ENCODE assay signal across 21 cellular contexts in the genomic region with DNA sequence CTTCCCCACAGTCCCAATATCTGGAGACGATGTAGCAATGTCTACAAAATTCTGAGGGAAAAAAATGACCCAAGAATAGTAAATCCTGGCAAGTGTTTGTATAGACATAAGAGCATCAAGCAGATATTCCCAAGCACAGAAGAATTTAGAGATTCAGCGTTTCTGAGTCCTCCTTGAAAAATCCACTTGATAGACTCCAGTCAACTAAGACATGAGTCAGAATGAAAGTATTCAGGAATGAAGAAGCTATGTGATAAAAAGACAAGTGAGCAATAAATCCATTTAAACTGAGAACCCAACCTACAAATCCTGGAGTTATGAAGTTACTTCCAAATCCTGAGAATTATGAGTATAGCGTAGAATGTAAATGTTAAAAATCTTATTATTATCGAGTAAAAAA.
A peak's percentile ranks its signal among the peaks of the same experiment; 100 is the strongest.
DNase-seq lines count a peak whose midpoint lies in the region; ATAC-seq, FAIRE-seq and TF ChIP-seq lines count a peak whose summit lies in the region.
"Had no signal": no experiment of that assay in that cellular context is flagged by ENCODE, and none has a peak within 500 bp of the region (broad histone marks: within the 10 kb centered on the region; RNA-seq: fewer than 3 reads in every experiment).

No MANE protein-coding gene starts in this region.

- H3K27me3 Mint-ChIP-seq in activated CD4-positive, alpha-beta T cell treated with anti-CD3 and anti-CD28 coated beads for 36 hours, result no peaks in the 10 kb centered on the region
- H3K27me3 Mint-ChIP-seq: activated B cell treated with CpG ODN at 0.5 μM for 24 hours had no signal

- no peaks in the 10 kb centered on the region for H3K9me3 Mint-ChIP-seq in activated CD4-positive, alpha-beta T cell treated with anti-CD3 and anti-CD28 coated beads for 36 hours (ENCODE audit: low read depth)
- H3K9me3 Mint-ChIP-seq: activated B cell treated with CpG ODN at 0.5 μM for 24 hours; activated T-cell treated with anti-CD3 and anti-CD28 coated beads, Interleukin-2, amount 50 U/mL, for 72 hours; natural killer cell treated with Interleukin-12 subunit alpha and Interleukin-12 subunit beta and Interleukin-15 and Interleukin-18, amount 100 ng/mL, for 72 hours; stimulated activated memory B cell treated with anti-CD40 and anti-IgM and Interleukin-4, amounts not matched to agents 10 μg/mL and 1 μg/mL and 100 μg/mL, for 72 hours had no signal

- H3K9me2 ChIP-seq in MM.1S (replicated peaks; ENCODE audit: insufficient read depth, low read length), result no peaks in the 10 kb centered on the region

- H3K79me2 ChIP-seq in K562 (ENCODE audit: control insufficient read depth, insufficient read depth, low read length) (no peaks in the 10 kb centered on the region), MM.1S (ENCODE audit: low read length) (no peaks in the 10 kb centered on the region)

- H3K9me3 ChIP-seq in K562 (replicated peaks; ENCODE audit: control insufficient read depth, insufficient read depth, low read depth, low read length) (no peaks in the 10 kb centered on the region), MM.1S (replicated peaks; ENCODE audit: insufficient read depth, low read length) (no peaks in the 10 kb centered on the region), gastrocnemius medialis (no peaks in the 10 kb centered on the region)

- no peaks in the 10 kb centered on the region for H3F3A ChIP-seq in MM.1S (ENCODE audit: insufficient read depth, low read length)

- H3K27ac ChIP-seq in K562 (ENCODE audit: extremely low read depth, low read depth, low read length) (no peak overlapping the region), MM.1S (ENCODE audit: low read length) (no peak overlapping the region), gastrocnemius medialis (no peak overlapping the region)
- H3K27ac ChIP-seq: coronary artery, skin epidermis had no signal

- FAIRE-seq in K562 (lab: Jason Lieb, UNC), result peak; percentile 54
- no peak for FAIRE-seq in H54 (lab: Jason Lieb, UNC)

- TF ChIP-seq EP300 in K562 (IDR thresholded peaks at IDR 0.05; ENCODE audit: low read length), result no peak

- ATAC-seq in K562, result no peak
- no peak for ATAC-seq in activated CD4-positive, alpha-beta T cell treated with anti-CD3 and anti-CD28 coated beads for 36 hours
- ATAC-seq in gastrocnemius medialis, result no peak
- ATAC-seq: activated T-cell treated with anti-CD3 and anti-CD28 coated beads, Interleukin-2, amount 50 U/mL, for 72 hours; left cardiac atrium; natural killer cell treated with Interleukin-12 subunit alpha and Interleukin-12 subunit beta and Interleukin-15 and Interleukin-18, amount 100 ng/mL, for 72 hours; stimulated activated memory B cell treated with anti-CD40 and anti-IgM and Interleukin-4, amounts not matched to agents 10 μg/mL and 1 μg/mL and 100 μg/mL, for 72 hours had no signal

- intact Hi-C loops in K562 (cut with micrococcal nuclease), result no loop called here
- intact Hi-C loops in activated CD4-positive, alpha-beta T cell treated with anti-CD3 and anti-CD28 coated beads for 36 hours (cut with DNase I, micrococcal nuclease), result no loop called here
- intact Hi-C loops in gastrocnemius medialis (cut with DNase I; ENCODE audit: low total_unique reads), result no loop called here

- H3K4me2 ChIP-seq in K562 (ENCODE audit: insufficient read depth, low read length) (no peak overlapping the region), MM.1S (ENCODE audit: low read depth, low read length) (no peak overlapping the region)

- H3K27ac Mint-ChIP-seq in activated CD4-positive, alpha-beta T cell treated with anti-CD3 and anti-CD28 coated beads for 36 hours, result no peak overlapping the region
- H3K27ac Mint-ChIP-seq: activated B cell treated with CpG ODN at 0.5 μM for 24 hours; activated T-cell treated with anti-CD3 and anti-CD28 coated beads, Interleukin-2, amount 50 U/mL, for 72 hours; natural killer cell treated with Interleukin-12 subunit alpha and Interleukin-12 subunit beta and Interleukin-15 and Interleukin-18, amount 100 ng/mL, for 72 hours; stimulated activated memory B cell treated with anti-CD40 and anti-IgM and Interleukin-4, amounts not matched to agents 10 μg/mL and 1 μg/mL and 100 μg/mL, for 72 hours had no signal

- BruUV-seq in K562 (replicated peaks; lab: Mats Ljungman, UMichigan), result no TSS peak

- 1% methylated on average over 4 of the region's 4 CpGs for WGBS in K562 (ENCODE audit: insufficient coverage, low coverage, missing lambda C conversion rate)

- H3K4me3 ChIP-seq in K562 (no peak overlapping the region), MM.1S (ENCODE audit: low read length) (no peak overlapping the region), gastrocnemius medialis (no peak overlapping the region)
- H3K4me3 ChIP-seq: coronary artery, skin epidermis had no signal

- H3K4me1 ChIP-seq in K562 (replicated peaks in 1 of 2; ENCODE audit: control insufficient read depth in 2 of 2, insufficient read depth in 2 of 2, low read length in 2 of 2), result no peaks in the 10 kb centered on the region
- H3K4me1 ChIP-seq in MM.1S (ENCODE audit: low read length), result no peaks in the 10 kb centered on the region
- no peaks in the 10 kb centered on the region for H3K4me1 ChIP-seq in gastrocnemius medialis

- in situ Hi-C loops in K562 (cut with MboI), result no loop called here
- in situ Hi-C loops in gastrocnemius medialis (cut with MboI; ENCODE audit: low sequenced_read_pairs in 4 of 4), result no loop called here

- CTCF ChIA-PET in K562 (lab: Yijun Ruan, JAX; ENCODE audit: low intra/inter-chr PET ratio), result no interaction called here
- CTCF ChIA-PET in activated CD4-positive, alpha-beta T cell treated with anti-CD3 and anti-CD28 coated beads for 36 hours (lab: Charles Lee), result interaction anchor here (1.0 kb wide), 1 partner anchor 13 kb away, joined by 3 read pairs; no protein-coding TSS in a partner anchor

- no peak for TF ChIP-seq RAD21 in K562 (CRISPR knock-in tag; conservative IDR thresholded peaks at IDR 0.05 in 1 of 2, IDR thresholded peaks at IDR 0.05 in 1 of 2)

- H3K4me1 Mint-ChIP-seq in activated CD4-positive, alpha-beta T cell treated with anti-CD3 and anti-CD28 coated beads for 36 hours, result peaks cover 10% of the 10 kb centered on the region
- H3K4me1 Mint-ChIP-seq: activated B cell treated with CpG ODN at 0.5 μM for 24 hours; stimulated activated memory B cell treated with anti-CD40 and anti-IgM and Interleukin-4, amounts not matched to agents 10 μg/mL and 1 μg/mL and 100 μg/mL, for 72 hours had no signal

- DNase-seq in Daoy (ENCODE audit: low read depth) (peak; percentile 43), LHCN-M2 (ENCODE audit: low read depth) (peak; percentile 5), K562 (ENCODE audit: extremely low read depth in 1 of 4, low spot score in 3 of 4) (no peak), kidney tubule cell (ENCODE audit: low spot score) (peak; percentile 72), H54 (ENCODE audit: insufficient read length, low spot score) (no peak), MM.1S (no peak), gastrocnemius medialis (no peak)
- no peak for DNase-seq in activated CD4-positive, alpha-beta T cell treated with anti-CD3 and anti-CD28 coated beads for 36 hours
- DNase-seq: activated B cell treated with CpG ODN at 0.5 μM for 24 hours; activated CD4-positive, alpha-beta T cell treated with anti-CD3 and anti-CD28 coated beads, Interleukin-2, amount 50 U/mL, for 48 hours; activated T-cell treated with anti-CD3 and anti-CD28 coated beads, Interleukin-2, amount 50 U/mL, for 72 hours; C1 segment of cervical spinal cord; effector CD8-positive, alpha-beta T cell; KBM-7; left cardiac atrium; NCI-H2029; RPMI8226 had no signal

- no peak overlapping the region for H3K9ac ChIP-seq in K562 (ENCODE audit: insufficient read depth in 1 of 2, low read depth in 2 of 2, low read length in 2 of 2)
- no peak overlapping the region for H3K9ac ChIP-seq in MM.1S (ENCODE audit: low read length)

- no peaks in the 10 kb centered on the region for H3K27me3 ChIP-seq in K562 (ENCODE audit: control insufficient read depth in 2 of 2, insufficient read depth in 2 of 2, low read length in 2 of 2)
- no peaks in the 10 kb centered on the region for H3K27me3 ChIP-seq in MM.1S (replicated peaks; ENCODE audit: insufficient read depth, low read length)
- no peaks in the 10 kb centered on the region for H3K27me3 ChIP-seq in gastrocnemius medialis

- TF ChIP-seq CTCF in K562 (IDR thresholded peaks at IDR 0.05 in 2 of 3, conservative IDR thresholded peaks at IDR 0.05 in 1 of 3; ENCODE audit: insufficient read depth in 2 of 3, low read depth in 1 of 3, low read length in 3 of 3) (no peak), MM.1S (IDR thresholded peaks at IDR 0.05; ENCODE audit: low read length) (no peak), gastrocnemius medialis (IDR thresholded peaks at IDR 0.05 in 4 of 5, conservative IDR thresholded peaks at IDR 0.05 in 1 of 5) (no peak)

- H2AFZ ChIP-seq in K562 (ENCODE audit: low read depth, low read length), result no peak overlapping the region
- no peak overlapping the region for H2AFZ ChIP-seq in MM.1S (ENCODE audit: low read length)

- H4K20me1 ChIP-seq in K562 (replicated peaks; ENCODE audit: control insufficient read depth, insufficient read depth, low read length), result no peaks in the 10 kb centered on the region
- H4K20me1 ChIP-seq in MM.1S (ENCODE audit: insufficient read depth, low read length), result no peaks in the 10 kb centered on the region

- TF ChIP-seq POLR2A in K562 (conservative IDR thresholded peaks at IDR 0.05) (no peak), H54 (IDR thresholded peaks at IDR 0.05; ENCODE audit: low read depth, low read length) (no peak), gastrocnemius medialis (IDR thresholded peaks at IDR 0.05) (no peak)

- no peak overlapping the region for H3K4me3 Mint-ChIP-seq in activated CD4-positive, alpha-beta T cell treated with anti-CD3 and anti-CD28 coated beads for 36 hours
- H3K4me3 Mint-ChIP-seq: activated B cell treated with CpG ODN at 0.5 μM for 24 hours; activated T-cell treated with anti-CD3 and anti-CD28 coated beads, Interleukin-2, amount 50 U/mL, for 72 hours; natural killer cell treated with Interleukin-12 subunit alpha and Interleukin-12 subunit beta and Interleukin-15 and Interleukin-18, amount 100 ng/mL, for 72 hours; stimulated activated memory B cell treated with anti-CD40 and anti-IgM and Interleukin-4, amounts not matched to agents 10 μg/mL and 1 μg/mL and 100 μg/mL, for 72 hours had no signal

- no peaks in the 10 kb centered on the region for H3K36me3 ChIP-seq in K562 (ENCODE audit: control insufficient read depth, insufficient read depth, low read length)
- H3K36me3 ChIP-seq in MM.1S (replicated peaks; ENCODE audit: insufficient read depth, low read length), result no peaks in the 10 kb centered on the region
- H3K36me3 ChIP-seq in gastrocnemius medialis, result no peaks in the 10 kb centered on the region

- H3K9me1 ChIP-seq in K562 (ENCODE audit: control insufficient read depth, insufficient read depth, low read length), result no peaks in the 10 kb centered on the region

- POLR2A ChIA-PET in K562 (lab: Yijun Ruan, JAX), result no interaction called here
- POLR2A ChIA-PET in activated CD4-positive, alpha-beta T cell treated with anti-CD3 and anti-CD28 coated beads for 36 hours (lab: Charles Lee), result no interaction called here

- no peaks in the 10 kb centered on the region for H3K36me3 Mint-ChIP-seq in activated CD4-positive, alpha-beta T cell treated with anti-CD3 and anti-CD28 coated beads for 36 hours (ENCODE audit: low read depth)
- H3K36me3 Mint-ChIP-seq: natural killer cell treated with Interleukin-12 subunit alpha and Interleukin-12 subunit beta and Interleukin-15 and Interleukin-18, amount 100 ng/mL, for 72 hours; stimulated activated memory B cell treated with anti-CD40 and anti-IgM and Interleukin-4, amounts not matched to agents 10 μg/mL and 1 μg/mL and 100 μg/mL, for 72 hours had no signal

Comparison
In these comparisons a context has a peak if more than half of its experiments do, and no peak if none do; other contexts are left out.
1. DNase-seq: peak in Daoy (single experiment), LHCN-M2 (single experiment) and kidney tubule cell (single experiment); none in K562 (0 of 4), H54 (single experiment), MM.1S (single experiment), activated CD4-positive, alpha-beta T cell treated with anti-CD3 and anti-CD28 coated beads for 36 hours (single experiment) and gastrocnemius medialis (0 of 2).